18 cellular contexts compared by ENCODE assay signal in genomic region chr3:123739754-123740153, GRCh38.
A peak's percentile ranks its signal among the peaks of the same experiment; 100 is the strongest.
DNase-seq lines count a peak whose midpoint lies in the region; ATAC-seq, FAIRE-seq and TF ChIP-seq lines count a peak whose summit lies in the region.
"Had no signal": no experiment of that assay in that cellular context is flagged by ENCODE, and none has a peak within 500 bp of the region (broad histone marks: within the 10 kb centered on the region; RNA-seq: fewer than 3 reads in every experiment).

No MANE protein-coding gene starts in this region.

- no peak overlapping the region for H3K27ac Mint-ChIP-seq in T-helper 2 cell treated with Interferon-gamma antibody and Interleukin-4, amounts not matched to agents 5 μg/mL and 100 μg/mL, for 36 hours
- H3K27ac Mint-ChIP-seq in stimulated activated memory B cell treated with anti-CD40 and anti-IgM and Interleukin-4, amounts not matched to agents 10 μg/mL and 1 μg/mL and 100 μg/mL, for 72 hours: no peak overlapping the region
- H3K27ac Mint-ChIP-seq: activated B cell treated with CpG ODN at 0.5 μM for 24 hours had no signal

- H3K4me1 Mint-ChIP-seq in T-helper 2 cell treated with Interferon-gamma antibody and Interleukin-4, amounts not matched to agents 5 μg/mL and 100 μg/mL, for 36 hours (ENCODE audit: low read depth): no peaks in the 10 kb centered on the region
- H3K4me1 Mint-ChIP-seq in stimulated activated memory B cell treated with anti-CD40 and anti-IgM and Interleukin-4, amounts not matched to agents 10 μg/mL and 1 μg/mL and 100 μg/mL, for 72 hours: no peaks in the 10 kb centered on the region
- H3K4me1 Mint-ChIP-seq: activated B cell treated with CpG ODN at 0.5 μM for 24 hours had no signal

- TF ChIP-seq CTCF in bronchial epithelial cell (IDR thresholded peaks at IDR 0.05; ENCODE audit: insufficient read depth, low read length, severe bottlenecking): no peak

- ATAC-seq in stimulated activated memory B cell treated with anti-CD40 and anti-IgM and Interleukin-4, amounts not matched to agents 10 μg/mL and 1 μg/mL and 100 μg/mL, for 72 hours: no peak
- ATAC-seq: GM12878 had no signal

- H3K27me3 Mint-ChIP-seq in T-helper 2 cell treated with Interferon-gamma antibody and Interleukin-4, amounts not matched to agents 5 μg/mL and 100 μg/mL, for 36 hours (ENCODE audit: low read depth): peaks cover 10% of the 10 kb centered on the region
- H3K27me3 Mint-ChIP-seq in stimulated activated memory B cell treated with anti-CD40 and anti-IgM and Interleukin-4, amounts not matched to agents 10 μg/mL and 1 μg/mL and 100 μg/mL, for 72 hours: peaks cover 50% of the 10 kb centered on the region

- H3K4me3 ChIP-seq in bronchial epithelial cell (ENCODE audit: low read depth, low read length): no peak overlapping the region
- H3K4me3 ChIP-seq: GM12878, spleen, thyroid gland had no signal

- H3K27me3 ChIP-seq in bronchial epithelial cell (ENCODE audit: control insufficient read depth, insufficient read depth, low read length): no peaks in the 10 kb centered on the region
- H3K27me3 ChIP-seq: neutrophil, spleen, thyroid gland had no signal

- peak; percentile 55 for DNase-seq in ACHN
- peak; percentile 84 for DNase-seq in LHCN-M2 (ENCODE audit: low read depth)
- peak; percentile 93 for DNase-seq in bronchial epithelial cell (ENCODE audit: low read depth)
- DNase-seq in kidney glomerular epithelial cell (lab: John Stamatoyannopoulos, UW): peak; percentile 63
- no peak for DNase-seq in T-helper 2 cell treated with Interferon-gamma antibody and Interleukin-4, amounts not matched to agents 5 μg/mL and 100 μg/mL, for 36 hours (ENCODE audit: low spot score)
- DNase-seq in NCI-H2196 (lab: John Stamatoyannopoulos, UW; ENCODE audit: unreplicated experiment): no peak
- DNase-seq in NCI-H2227 (lab: John Stamatoyannopoulos, UW; ENCODE audit: unreplicated experiment): no peak
- DNase-seq: activated B cell treated with CpG ODN at 0.5 μM for 24 hours; activated CD8-positive, alpha-beta memory T cell treated with anti-CD3 and anti-CD28 coated beads, Interleukin-2, amount 50 U/mL, for 48 hours; DMS53; effector CD4-positive, alpha-beta T cell; hypothalamus; NCI-H2029 treated with DMSO at 0.1 percent for 48 hours; spleen; thyroid gland had no signal

- H3K9me3 Mint-ChIP-seq in T-helper 2 cell treated with Interferon-gamma antibody and Interleukin-4, amounts not matched to agents 5 μg/mL and 100 μg/mL, for 36 hours: no peaks in the 10 kb centered on the region
- peaks cover 4% of the 10 kb centered on the region for H3K9me3 Mint-ChIP-seq in stimulated activated memory B cell treated with anti-CD40 and anti-IgM and Interleukin-4, amounts not matched to agents 10 μg/mL and 1 μg/mL and 100 μg/mL, for 72 hours
- H3K9me3 Mint-ChIP-seq: activated B cell treated with CpG ODN at 0.5 μM for 24 hours had no signal

- no peaks in the 10 kb centered on the region for H3K36me3 Mint-ChIP-seq in T-helper 2 cell treated with Interferon-gamma antibody and Interleukin-4, amounts not matched to agents 5 μg/mL and 100 μg/mL, for 36 hours (ENCODE audit: low read depth)
- H3K36me3 Mint-ChIP-seq in stimulated activated memory B cell treated with anti-CD40 and anti-IgM and Interleukin-4, amounts not matched to agents 10 μg/mL and 1 μg/mL and 100 μg/mL, for 72 hours: no peaks in the 10 kb centered on the region

- peak; percentile 60 for FAIRE-seq in bronchial epithelial cell (lab: Jason Lieb, UNC)
- FAIRE-seq: GM12878 had no signal

- H3K36me3 ChIP-seq in bronchial epithelial cell (ENCODE audit: control insufficient read depth, insufficient read depth, low read length): no peaks in the 10 kb centered on the region
- H3K36me3 ChIP-seq: neutrophil, spleen, thyroid gland had no signal

- in situ Hi-C loops in ACHN (cut with HindIII; ENCODE audit: low pct_ligation_motif_present, low pct_unique_long_range_greater_than_20kb, low sequenced_read_pairs): no loop called here

- H3K4me3 Mint-ChIP-seq in T-helper 2 cell treated with Interferon-gamma antibody and Interleukin-4, amounts not matched to agents 5 μg/mL and 100 μg/mL, for 36 hours: no peak overlapping the region
- H3K4me3 Mint-ChIP-seq in stimulated activated memory B cell treated with anti-CD40 and anti-IgM and Interleukin-4, amounts not matched to agents 10 μg/mL and 1 μg/mL and 100 μg/mL, for 72 hours: no peak overlapping the region
- H3K4me3 Mint-ChIP-seq: activated B cell treated with CpG ODN at 0.5 μM for 24 hours had no signal

Comparison
In these comparisons a context has a peak if more than half of its experiments do, and no peak if none do; other contexts are left out.
1. DNase-seq: peak in ACHN (single experiment), LHCN-M2 (single experiment), bronchial epithelial cell (single experiment) and kidney glomerular epithelial cell (single experiment); none in T-helper 2 cell treated with Interferon-gamma antibody and Interleukin-4, amounts not matched to agents 5 μg/mL and 100 μg/mL, for 36 hours (single experiment), NCI-H2196 (single experiment) and NCI-H2227 (single experiment).